Comparison of ENCODE assay signal across 1 cellular context in the genomic region with DNA sequence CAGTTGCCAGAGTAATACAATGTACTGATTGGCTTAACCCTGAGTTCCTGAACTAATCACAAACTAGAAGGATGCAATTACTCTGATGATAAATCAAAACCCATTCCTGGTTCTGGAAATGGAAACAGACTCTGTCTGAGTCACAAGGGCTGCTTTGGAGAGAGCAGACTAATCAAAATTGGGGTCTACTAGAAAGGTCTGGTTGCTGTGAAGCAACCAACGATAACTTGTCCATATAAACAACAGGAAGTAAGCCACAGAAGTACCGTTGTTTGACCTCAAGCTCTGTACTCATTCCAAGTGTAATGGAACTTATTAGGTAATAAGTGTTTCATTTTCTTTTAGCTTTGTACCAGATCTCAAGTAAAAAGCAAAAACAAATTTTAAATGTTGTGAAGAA.
TF ChIP-seq lines count a peak whose summit lies in the region.

No MANE protein-coding gene starts in this region.

TF ChIP-seq in SK-N-SH treated with all-trans-retinoic acid at 6 μM for 48 hours, 23 proteins besides CTCF, POLR2A, EP300 and RAD21 (continued from another document):
- TF ChIP-seq CSRNP3 (CRISPR knock-in tag; IDR thresholded peaks at IDR 0.05) (no peak), RARB (CRISPR knock-in tag; IDR thresholded peaks at IDR 0.05) (no peak), GLIS3 (CRISPR knock-in tag; IDR thresholded peaks at IDR 0.05) (no peak), PATZ1 (CRISPR knock-in tag; IDR thresholded peaks at IDR 0.05; ENCODE audit: borderline replicate concordance) (no peak), BACH2 (CRISPR knock-in tag; IDR thresholded peaks at IDR 0.05; ENCODE audit: borderline replicate concordance) (no peak), ZNF70 (CRISPR knock-in tag; IDR thresholded peaks at IDR 0.05) (no peak), POU6F1 (CRISPR knock-in tag; IDR thresholded peaks at IDR 0.05; ENCODE audit: borderline replicate concordance, low read depth) (no peak)
- TF ChIP-seq, protein P1, sequence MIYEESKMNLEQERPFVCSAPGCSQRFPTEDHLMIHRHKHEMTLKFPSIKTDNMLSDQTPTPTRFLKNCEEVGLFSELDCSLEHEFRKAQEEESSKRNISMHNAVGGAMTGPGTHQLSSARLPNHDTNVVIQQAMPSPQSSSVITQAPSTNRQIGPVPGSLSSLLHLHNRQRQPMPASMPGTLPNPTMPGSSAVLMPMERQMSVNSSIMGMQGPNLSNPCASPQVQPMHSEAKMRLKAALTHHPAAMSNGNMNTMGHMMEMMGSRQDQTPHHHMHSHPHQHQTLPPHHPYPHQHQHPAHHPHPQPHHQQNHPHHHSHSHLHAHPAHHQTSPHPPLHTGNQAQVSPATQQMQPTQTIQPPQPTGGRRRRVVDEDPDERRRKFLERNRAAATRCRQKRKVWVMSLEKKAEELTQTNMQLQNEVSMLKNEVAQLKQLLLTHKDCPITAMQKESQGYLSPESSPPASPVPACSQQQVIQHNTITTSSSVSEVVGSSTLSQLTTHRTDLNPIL (CRISPR knock-in tag; IDR thresholded peaks at IDR 0.05; ENCODE audit: low read depth) = no peak
